In genomic region chr6:73263570-73263909, GRCh38 we compare ENCODE assay signal across 8 cellular contexts. TPM values are rescaled to one million over a fixed set of nuclear protein-coding genes. Genes with fewer than 3 reads are reported as not detected.
DNase-seq lines count a peak whose midpoint lies in the region; ATAC-seq and TF ChIP-seq lines count a peak whose summit lies in the region.

No MANE protein-coding gene starts in this region.

- in situ Hi-C loops in mammary epithelial cell (cut with MboI; ENCODE audit: low sequenced_read_pairs in 2 of 2), result no loop called here

- H3K79me2 ChIP-seq in mammary epithelial cell (ENCODE audit: insufficient read depth, low read length), result peaks cover 41% of the 10 kb centered on the region

- H3K4me1 ChIP-seq in HUES6 (ENCODE audit: control insufficient read depth, insufficient read depth, low read length), result peaks cover 11% of the 10 kb centered on the region; the same call in 1 of the 2 replicates
- peaks cover 37% of the 10 kb centered on the region for H3K4me1 ChIP-seq in mammary epithelial cell (ENCODE audit: insufficient read depth, low read length)
- peaks cover 9% of the 10 kb centered on the region for H3K4me1 ChIP-seq in mucosa of stomach (ENCODE audit: control insufficient read depth, insufficient read depth, low read length)

- peaks cover 33% of the 10 kb centered on the region for H3K4me1 Mint-ChIP-seq in activated T-cell treated with anti-CD3 and anti-CD28 coated beads, Interleukin-2, amount 50 U/mL, for 24 hours (ENCODE audit: low read depth)

- H3K27ac Mint-ChIP-seq in activated T-cell treated with anti-CD3 and anti-CD28 coated beads, Interleukin-2, amount 50 U/mL, for 24 hours, result peak overlapping the region; percentile 77

- H3K4me3 ChIP-seq in HUES6 (ENCODE audit: low read depth, low read length) (peak overlapping the region; percentile 70), mammary epithelial cell (replicated peaks in 1 of 3; ENCODE audit: insufficient read depth in 1 of 3, low read depth in 2 of 3, low read length in 3 of 3) (peak overlapping the region; percentile 57 to 79 (median 70)), mucosa of stomach (ENCODE audit: low read length) (peak overlapping the region; percentile 14)

- H4K20me1 ChIP-seq in mammary epithelial cell (ENCODE audit: insufficient read depth, low read length), result no peaks in the 10 kb centered on the region

- no TSS peak for BruUV-seq in mammary epithelial cell (replicated peaks; lab: Mats Ljungman, UMichigan)

- H3K9ac ChIP-seq in HUES6 (ENCODE audit: low read length) (peak overlapping the region; percentile 71), mammary epithelial cell (ENCODE audit: insufficient read depth, low read length) (peak overlapping the region; percentile 64), mucosa of stomach (ENCODE audit: low read length) (peak overlapping the region; percentile 69)

- H3K9me3 ChIP-seq in HUES6 (ENCODE audit: control insufficient read depth, insufficient read depth, low read depth, low read length) (no peaks in the 10 kb centered on the region), mammary epithelial cell (replicated peaks; ENCODE audit: insufficient read depth, low read length) (no peaks in the 10 kb centered on the region), mucosa of stomach (ENCODE audit: control insufficient read depth, low read length) (no peaks in the 10 kb centered on the region)

- H3K4me2 ChIP-seq in mammary epithelial cell (ENCODE audit: insufficient read depth, low read depth, low read length), result peak overlapping the region; percentile 92

- H3K27me3 ChIP-seq in HUES6 (ENCODE audit: control insufficient read depth, insufficient read depth, low read length), result no peaks in the 10 kb centered on the region
- no peaks in the 10 kb centered on the region for H3K27me3 ChIP-seq in mammary epithelial cell (ENCODE audit: insufficient read depth, low read length)
- no peaks in the 10 kb centered on the region for H3K27me3 ChIP-seq in mucosa of stomach (ENCODE audit: control insufficient read depth, insufficient read depth, low read length)

- no peak for TF ChIP-seq CTCF in mammary epithelial cell (conservative IDR thresholded peaks at IDR 0.05 in 1 of 2, IDR thresholded peaks at IDR 0.05 in 1 of 2; ENCODE audit: extremely low read depth in 1 of 2, insufficient read depth in 1 of 2, low read depth in 1 of 2, low read length in 2 of 2)

- H3K36me3 ChIP-seq in HUES6 (ENCODE audit: control insufficient read depth, insufficient read depth, low read length) (no peaks in the 10 kb centered on the region; the same call in 1 of the 2 replicates), mammary epithelial cell (ENCODE audit: insufficient read depth, low read length) (peaks cover 7% of the 10 kb centered on the region), mucosa of stomach (ENCODE audit: control insufficient read depth, insufficient read depth, low read length) (no peaks in the 10 kb centered on the region)

- no peaks in the 10 kb centered on the region for H3K27me3 Mint-ChIP-seq in activated T-cell treated with anti-CD3 and anti-CD28 coated beads, Interleukin-2, amount 50 U/mL, for 24 hours

- WGBS in mammary epithelial cell (ENCODE audit: low coverage, missing lambda C conversion rate), result 6% methylated on average over 5 of the region's 7 CpGs

- CTCF ChIA-PET in mammary epithelial cell (lab: Charles Lee; ENCODE audit: low non-redundant PET), result no interaction called here

- intact Hi-C loops in mammary epithelial cell (cut with micrococcal nuclease), result no loop called here

- peak overlapping the region; percentile 98 for H2AFZ ChIP-seq in mammary epithelial cell (ENCODE audit: low read depth, low read length)

- H3K27ac ChIP-seq in HUES6 (ENCODE audit: low read depth, low read length) (no peak overlapping the region), mammary epithelial cell (ENCODE audit: insufficient read depth, low read depth, low read length) (peak overlapping the region; percentile 52)

- peaks cover 41% of the 10 kb centered on the region for H3K36me3 Mint-ChIP-seq in activated T-cell treated with anti-CD3 and anti-CD28 coated beads, Interleukin-2, amount 50 U/mL, for 24 hours (ENCODE audit: low read depth)

- peak overlapping the region; percentile 79 for H3K4me3 Mint-ChIP-seq in activated T-cell treated with anti-CD3 and anti-CD28 coated beads, Interleukin-2, amount 50 U/mL, for 24 hours

- no peaks in the 10 kb centered on the region for H3K9me3 Mint-ChIP-seq in activated T-cell treated with anti-CD3 and anti-CD28 coated beads, Interleukin-2, amount 50 U/mL, for 24 hours

- dilution Hi-C loops in mammary epithelial cell (cut with HindIII; ENCODE audit: low sequenced_read_pairs), result loop anchor here (5.0 kb wide), 1 partner anchor 64 kb away; no protein-coding TSS in a partner anchor

- DNase-seq in activated T-cell treated with anti-CD3 and anti-CD28 coated beads, Interleukin-2, amount 50 U/mL, for 24 hours, result no peak
- no peak for DNase-seq in activated T-cell treated with anti-CD3 and anti-CD28 coated beads, Interleukin-2, amount 50 U/mL, for 48 hours
- DNase-seq in mammary epithelial cell, result peak; percentile 2
- no peak for DNase-seq in stimulated activated naive CD4-positive, alpha-beta T cell treated with Interleukin-2 at 50 U/mL for 16 hours (lab: John Stamatoyannopoulos, UW)
- no peak for DNase-seq in DMS114 treated with DMSO at 0.1 percent for 48 hours (lab: John Stamatoyannopoulos, UW; ENCODE audit: unreplicated experiment)

- no peak for ATAC-seq in HG02973 (IDR thresholded peaks at IDR 0.05; ENCODE audit: unreplicated experiment)

RNA-seq across cellular contexts. Expression of gene KHDC1, which starts 0.5 kb away (rescaled TPM):
- total RNA-seq in mammary epithelial cell, result 1 to 10 TPM in 1 of 2 donors, under 1 TPM in 1; 0.71 to 1.2 TPM
- polyA plus RNA-seq in mammary epithelial cell, result 3.6 TPM
- polyA minus RNA-seq in mammary epithelial cell, result 10.1 TPM

RNA-seq across cellular contexts. Expression of gene KHDC1L, which starts 38.2 kb away (rescaled TPM):
- not detected for total RNA-seq in mammary epithelial cell
- polyA plus RNA-seq in mammary epithelial cell, result 0.26 TPM
- polyA minus RNA-seq in mammary epithelial cell, result not detected

Comparison
In these comparisons a context has a peak if more than half of its experiments do, and no peak if none do; other contexts are left out.
1. H3K4me3 ChIP-seq: peak in every context shown above with its lines; median percentile 70 in HUES6; 70 in mammary epithelial cell; 14 in mucosa of stomach.